12 cellular contexts compared by ENCODE assay signal in genomic region chr2:39875182-39875913, GRCh38.
DNase-seq lines count a peak whose midpoint lies in the region; ATAC-seq and TF ChIP-seq lines count a peak whose summit lies in the region.
"Had no signal": no experiment of that assay in that cellular context is flagged by ENCODE, and none has a peak within 500 bp of the region (broad histone marks: within the 10 kb centered on the region; RNA-seq: fewer than 3 reads in every experiment).

No MANE protein-coding gene starts in this region.

- H3K27ac Mint-ChIP-seq in MCF 10A (ENCODE audit: low read depth, unreplicated experiment): peak overlapping the region; percentile 37
- no peak overlapping the region for H3K27ac Mint-ChIP-seq in activated CD4-positive, alpha-beta memory T cell treated with anti-CD3 and anti-CD28 coated beads, Interleukin-2, amount 10 ng/mL, durations not matched to agents 7 days and 5 days
- H3K27ac Mint-ChIP-seq: activated T-helper 2 cell treated with anti-CD3 and anti-CD28 coated beads, Interferon-gamma antibody, Interleukin-2, Interleukin-4, amounts not matched to agents 10 μg/mL and 5 μg/mL and 100 μg/mL, durations not matched to agents 14 hours and 24 hours and 36 hours had no signal

- H3K4me1 Mint-ChIP-seq in MCF 10A (ENCODE audit: insufficient read depth, unreplicated experiment): peaks cover 25% of the 10 kb centered on the region
- H3K4me1 Mint-ChIP-seq in activated CD4-positive, alpha-beta memory T cell treated with anti-CD3 and anti-CD28 coated beads, Interleukin-2, amount 10 ng/mL, durations not matched to agents 7 days and 5 days: no peaks in the 10 kb centered on the region

- H3K4me3 ChIP-seq in breast epithelium (no peak overlapping the region), aorta (ENCODE audit: low read length in 2 of 2) (no peak overlapping the region)
- H3K4me3 ChIP-seq: GM12878 had no signal

- H3K27me3 Mint-ChIP-seq in MCF 10A (ENCODE audit: insufficient read depth, unreplicated experiment): no peaks in the 10 kb centered on the region
- no peaks in the 10 kb centered on the region for H3K27me3 Mint-ChIP-seq in activated CD4-positive, alpha-beta memory T cell treated with anti-CD3 and anti-CD28 coated beads, Interleukin-2, amount 10 ng/mL, durations not matched to agents 7 days and 5 days

- POLR2A ChIA-PET in MCF 10A (lab: Yijun Ruan, JAX): interaction anchor here (0.5 to 1.5 kb wide), 8 partner anchors 10 to 1927 kb away, joined by 3 to 6 read pairs (median 3); no protein-coding TSS in a partner anchor
- POLR2A ChIA-PET in activated CD4-positive, alpha-beta memory T cell treated with anti-CD3 and anti-CD28 coated beads, Interleukin-2, amount 10 ng/mL, durations not matched to agents 7 days and 5 days (lab: Charles Lee): no interaction called here

- H3K27ac ChIP-seq in breast epithelium (no peak overlapping the region), aorta (ENCODE audit: low read depth in 1 of 2, low read length in 2 of 2) (no peak overlapping the region)

- no TSS peak for BruUV-seq in MCF 10A (replicated peaks; lab: Mats Ljungman, UMichigan)

- H3K4me1 ChIP-seq in breast epithelium (no peaks in the 10 kb centered on the region), aorta (ENCODE audit: control insufficient read depth in 1 of 2, insufficient read depth in 2 of 2, low read length in 2 of 2) (peaks cover 2 to 3% of the 10 kb centered on the region in 2 donors)

- H3K9me3 Mint-ChIP-seq in MCF 10A (ENCODE audit: unreplicated experiment): no peaks in the 10 kb centered on the region
- H3K9me3 Mint-ChIP-seq in activated CD4-positive, alpha-beta memory T cell treated with anti-CD3 and anti-CD28 coated beads, Interleukin-2, amount 10 ng/mL, durations not matched to agents 7 days and 5 days: peaks cover 2% of the 10 kb centered on the region

- peak; percentile 91 for ATAC-seq in aorta (ENCODE audit: low FRiP score)
- ATAC-seq in activated CD4-positive, CD25-positive, alpha-beta regulatory T cell treated with anti-CD3 and anti-CD28 coated beads, Interleukin-2, amount 50 U/mL, for 24 hours: no peak
- ATAC-seq: GM12878 had no signal

- DNase-seq in MCF 10A (ENCODE audit: unreplicated experiment): peak; percentile 92
- DNase-seq in breast epithelium (ENCODE audit: low spot score in 2 of 2): no peak
- peak; percentile 80 for DNase-seq in dedifferentiated amniotic fluid mesenchymal stem cell (ENCODE audit: extremely low spot score)
- DNase-seq in midbrain (lab: John Stamatoyannopoulos, UW): peak; percentile 54
- peak in 1 of 2 donors; percentile 70 for DNase-seq in aorta
- no peak for DNase-seq in activated CD4-positive, alpha-beta memory T cell treated with anti-CD3 and anti-CD28 coated beads, Interleukin-2, amount 10 ng/mL, durations not matched to agents 7 days and 5 days
- DNase-seq in activated CD4-positive, alpha-beta T cell treated with anti-CD3 and anti-CD28 coated beads for 4 hours: no peak
- DNase-seq: NCI-H510A treated with DMSO at 0.1 percent for 48 hours, T-helper 9 cell had no signal

- no peak for TF ChIP-seq POLR2A in breast epithelium (IDR thresholded peaks at IDR 0.05)

- CTCF ChIA-PET in MCF 10A (lab: Yijun Ruan, JAX): interaction anchor here (0.6 to 1.4 kb wide), 6 partner anchors 9 to 337 kb away, joined by 3 to 4 read pairs (median 4); no protein-coding TSS in a partner anchor
- CTCF ChIA-PET in activated CD4-positive, alpha-beta memory T cell treated with anti-CD3 and anti-CD28 coated beads, Interleukin-2, amount 10 ng/mL, durations not matched to agents 7 days and 5 days (lab: Charles Lee): no interaction called here

- intact Hi-C loops in MCF 10A (cut with micrococcal nuclease): no loop called here
- intact Hi-C loops in breast epithelium (cut with DNase I; ENCODE audit: low total_unique reads): no loop called here
- intact Hi-C loops in aorta (cut with DNase I): no loop called here

- no peak for TF ChIP-seq CTCF in MCF 10A (IDR thresholded peaks at IDR 0.05; ENCODE audit: unreplicated experiment)
- no peak for TF ChIP-seq CTCF in breast epithelium (IDR thresholded peaks at IDR 0.05)

- H3K36me3 ChIP-seq in breast epithelium (no peaks in the 10 kb centered on the region), aorta (ENCODE audit: control insufficient read depth in 1 of 2, insufficient read depth in 2 of 2, low read length in 1 of 2) (no peaks in the 10 kb centered on the region)

- no peaks in the 10 kb centered on the region for H3K9me3 ChIP-seq in breast epithelium
- H3K9me3 ChIP-seq in aorta (ENCODE audit: control insufficient read depth, low read length): no peaks in the 10 kb centered on the region

- H3K4me3 Mint-ChIP-seq in MCF 10A (ENCODE audit: unreplicated experiment): no peak overlapping the region
- H3K4me3 Mint-ChIP-seq in activated CD4-positive, alpha-beta memory T cell treated with anti-CD3 and anti-CD28 coated beads, Interleukin-2, amount 10 ng/mL, durations not matched to agents 7 days and 5 days: no peak overlapping the region

- 23 to 26% methylated on average over 5 of the region's 5 CpGs for WGBS in aorta, 2 donors

- no peaks in the 10 kb centered on the region for H3K27me3 ChIP-seq in breast epithelium
- H3K27me3 ChIP-seq in aorta (ENCODE audit: control insufficient read depth in 1 of 2, insufficient read depth in 2 of 2, low read length in 1 of 2): no peaks in the 10 kb centered on the region

- no peaks in the 10 kb centered on the region for H3K36me3 Mint-ChIP-seq in MCF 10A (ENCODE audit: insufficient read depth, unreplicated experiment)
- no peaks in the 10 kb centered on the region for H3K36me3 Mint-ChIP-seq in activated CD4-positive, alpha-beta memory T cell treated with anti-CD3 and anti-CD28 coated beads, Interleukin-2, amount 10 ng/mL, durations not matched to agents 7 days and 5 days (ENCODE audit: low read depth)

Comparison
In these comparisons a context has a peak if more than half of its experiments do, and no peak if none do; other contexts are left out.
1. DNase-seq: peak in MCF 10A (single experiment), dedifferentiated amniotic fluid mesenchymal stem cell (single experiment) and midbrain (single experiment); none in breast epithelium (0 of 2), activated CD4-positive, alpha-beta memory T cell treated with anti-CD3 and anti-CD28 coated beads, Interleukin-2, amount 10 ng/mL, durations not matched to agents 7 days and 5 days (single experiment) and activated CD4-positive, alpha-beta T cell treated with anti-CD3 and anti-CD28 coated beads for 4 hours (0 of 2).